In the genomic region with DNA sequence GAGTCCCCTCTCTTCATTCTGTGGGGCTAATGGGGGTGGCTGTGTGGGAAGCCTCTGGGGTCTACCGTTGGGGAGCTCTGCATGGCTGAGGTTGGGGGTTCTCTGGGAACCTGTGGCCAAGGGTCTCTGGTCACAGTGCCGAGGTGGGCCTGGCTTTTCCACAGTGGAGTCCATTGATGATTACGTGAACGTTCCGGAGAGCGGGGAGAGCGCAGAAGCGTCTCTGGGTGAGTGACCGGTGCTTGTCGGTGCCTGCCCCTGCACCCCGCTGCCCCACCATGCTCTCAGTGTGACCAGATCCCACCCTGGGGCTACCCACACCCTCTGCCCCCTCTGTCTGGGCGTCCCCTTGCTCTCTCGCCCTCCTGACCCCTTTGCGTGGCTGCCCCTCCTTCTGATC, we compare ENCODE assay signal across 24 cellular contexts. TPM values are rescaled to one million over a fixed set of nuclear protein-coding genes. Genes with fewer than 3 reads are reported as not detected.
DNase-seq lines count a peak whose midpoint lies in the region; ATAC-seq and TF ChIP-seq lines count a peak whose summit lies in the region.
"Had no signal": no experiment of that assay in that cellular context is flagged by ENCODE, and none has a peak within 500 bp of the region (broad histone marks: within the 10 kb centered on the region; RNA-seq: fewer than 3 reads in every experiment).

No MANE protein-coding gene starts in this region.

- no peak overlapping the region for H3K4me3 ChIP-seq in RWPE2 (ENCODE audit: severe bottlenecking)
- H3K4me3 ChIP-seq: ascending aorta, GM23338 had no signal

- peaks cover 51% of the 10 kb centered on the region for H3K4me1 Mint-ChIP-seq in activated naive CD4-positive, alpha-beta T cell treated with anti-CD3 and anti-CD28 coated beads, Interleukin-2, amount 50 U/mL, for 24 hours
- H3K4me1 Mint-ChIP-seq in activated naive CD8-positive, alpha-beta T cell (ENCODE audit: low read depth), result peaks cover 61% of the 10 kb centered on the region
- peaks cover 44% of the 10 kb centered on the region for H3K4me1 Mint-ChIP-seq in stimulated activated effector memory CD8-positive, alpha-beta T cell treated with anti-CD3 and anti-CD28 coated beads, Interleukin-12 subunit alpha, Interleukin-12 subunit beta, amount 100 ng/mL, for 72 hours
- H3K4me1 Mint-ChIP-seq: GM23338, mesothelial cell of epicardium, WTC11 had no signal

- H3K4me1 ChIP-seq in RWPE2 (ENCODE audit: insufficient read depth, poor library complexity, severe bottlenecking), result no peaks in the 10 kb centered on the region
- H3K4me1 ChIP-seq: ascending aorta had no signal

- TF ChIP-seq CTCF in RWPE2 (IDR thresholded peaks at IDR 0.05; ENCODE audit: poor library complexity, severe bottlenecking) (no peak), GM20000 (IDR thresholded peaks at IDR 0.05; ENCODE audit: extremely low read depth, missing control alignments) (no peak)

- DNase-seq in activated naive CD4-positive, alpha-beta T cell treated with Interleukin-2 at 50 U/mL for 16 hours, result no peak
- peak; percentile 68 for DNase-seq in RWPE2 (ENCODE audit: low spot score)
- DNase-seq in stimulated activated effector memory CD8-positive, alpha-beta T cell treated with anti-CD3 and anti-CD28 coated beads, Interleukin-12 subunit alpha, Interleukin-12 subunit beta, amount 100 ng/mL, for 72 hours (ENCODE audit: low spot score in 2 of 2), result no peak
- DNase-seq in GM20000 (ENCODE audit: low spot score), result no peak
- no peak for DNase-seq in mucosa of gallbladder (ENCODE audit: low spot score)
- DNase-seq in NCI-H748 treated with DMSO at 0.1 percent for 48 hours (lab: John Stamatoyannopoulos, UW), result no peak
- DNase-seq: activated gamma-delta T cell; DMS79 treated with DMSO at 0.1 percent for 48 hours; HFFc6; left ventricle myocardium superior; NCI-H2081 treated with DMSO at 0.1 percent for 48 hours; NCI-H82; SK-N-SH; stimulated activated CD4-positive, alpha-beta T cell treated with anti-CD3 and anti-CD28 coated beads, Interleukin-15, amount 100 ng/mL, for 24 hours had no signal

- no peak overlapping the region for H3K27ac ChIP-seq in RWPE2 (ENCODE audit: poor library complexity, severe bottlenecking)
- H3K27ac ChIP-seq: ascending aorta had no signal

- peak overlapping the region; percentile 74 for H3K4me3 Mint-ChIP-seq in activated naive CD4-positive, alpha-beta T cell treated with anti-CD3 and anti-CD28 coated beads, Interleukin-2, amount 50 U/mL, for 24 hours
- H3K4me3 Mint-ChIP-seq in activated naive CD8-positive, alpha-beta T cell, result peak overlapping the region; percentile 89
- peak overlapping the region; percentile 98 for H3K4me3 Mint-ChIP-seq in stimulated activated effector memory CD8-positive, alpha-beta T cell treated with anti-CD3 and anti-CD28 coated beads, Interleukin-12 subunit alpha, Interleukin-12 subunit beta, amount 100 ng/mL, for 72 hours
- H3K4me3 Mint-ChIP-seq: dendritic cell treated with granulocyte-macrophage colony-stimulating factor and Interleukin-4, amounts not matched to agents 40 ng/mL and 50 ng/mL, for 4 days; GM23338; HFFc6; mesothelial cell of epicardium; type B pancreatic cell; WTC11 had no signal

- no peaks in the 10 kb centered on the region for H3K27me3 Mint-ChIP-seq in activated naive CD4-positive, alpha-beta T cell treated with anti-CD3 and anti-CD28 coated beads, Interleukin-2, amount 50 U/mL, for 24 hours
- no peaks in the 10 kb centered on the region for H3K27me3 Mint-ChIP-seq in activated naive CD8-positive, alpha-beta T cell
- H3K27me3 Mint-ChIP-seq: type B pancreatic cell had no signal

- peak overlapping the region; percentile 95 for H3K27ac Mint-ChIP-seq in activated naive CD4-positive, alpha-beta T cell treated with anti-CD3 and anti-CD28 coated beads, Interleukin-2, amount 50 U/mL, for 24 hours
- H3K27ac Mint-ChIP-seq in activated naive CD8-positive, alpha-beta T cell, result peak overlapping the region; percentile 98
- peak overlapping the region; percentile 89 for H3K27ac Mint-ChIP-seq in stimulated activated effector memory CD8-positive, alpha-beta T cell treated with anti-CD3 and anti-CD28 coated beads, Interleukin-12 subunit alpha, Interleukin-12 subunit beta, amount 100 ng/mL, for 72 hours
- H3K27ac Mint-ChIP-seq: dendritic cell treated with granulocyte-macrophage colony-stimulating factor and Interleukin-4, amounts not matched to agents 40 ng/mL and 50 ng/mL, for 4 days; GM23338; HFFc6; mesothelial cell of epicardium; type B pancreatic cell; WTC11 had no signal

- peaks cover 5% of the 10 kb centered on the region; the same call in 1 of the 2 replicates for H3K36me3 ChIP-seq in RWPE2 (ENCODE audit: low read depth)

- ATAC-seq in RWPE2 (ENCODE audit: low read depth), result no peak
- ATAC-seq in stimulated activated effector memory CD8-positive, alpha-beta T cell treated with anti-CD3 and anti-CD28 coated beads, Interleukin-12 subunit alpha, Interleukin-12 subunit beta, amount 100 ng/mL, for 72 hours, result no peak
- ATAC-seq: GM23338, left ventricle myocardium superior, WTC11 had no signal

- H3K36me3 Mint-ChIP-seq in activated naive CD4-positive, alpha-beta T cell treated with anti-CD3 and anti-CD28 coated beads, Interleukin-2, amount 50 U/mL, for 24 hours, result peaks cover 32% of the 10 kb centered on the region
- peaks cover 19% of the 10 kb centered on the region for H3K36me3 Mint-ChIP-seq in activated naive CD8-positive, alpha-beta T cell
- H3K36me3 Mint-ChIP-seq in stimulated activated effector memory CD8-positive, alpha-beta T cell treated with anti-CD3 and anti-CD28 coated beads, Interleukin-12 subunit alpha, Interleukin-12 subunit beta, amount 100 ng/mL, for 72 hours, result peaks cover 71% of the 10 kb centered on the region

- peaks cover 8% of the 10 kb centered on the region for H3K9me3 Mint-ChIP-seq in activated naive CD4-positive, alpha-beta T cell treated with anti-CD3 and anti-CD28 coated beads, Interleukin-2, amount 50 U/mL, for 24 hours
- no peaks in the 10 kb centered on the region for H3K9me3 Mint-ChIP-seq in activated naive CD8-positive, alpha-beta T cell (ENCODE audit: low read depth)
- H3K9me3 Mint-ChIP-seq in stimulated activated effector memory CD8-positive, alpha-beta T cell treated with anti-CD3 and anti-CD28 coated beads, Interleukin-12 subunit alpha, Interleukin-12 subunit beta, amount 100 ng/mL, for 72 hours, result peaks cover 7% of the 10 kb centered on the region
- H3K9me3 Mint-ChIP-seq: GM23338 had no signal

- no peaks in the 10 kb centered on the region for H3K27me3 ChIP-seq in RWPE2 (ENCODE audit: insufficient read depth, poor library complexity, severe bottlenecking)
- H3K27me3 ChIP-seq: ascending aorta had no signal

- no peaks in the 10 kb centered on the region for H3K9me3 ChIP-seq in RWPE2 (ENCODE audit: severe bottlenecking)
- H3K9me3 ChIP-seq: ascending aorta, SK-N-SH had no signal

RNA-seq across cellular contexts. Expression of a gene that starts 4.5 kb away (rescaled TPM):
- 14.3 TPM for total RNA-seq in mucosa of gallbladder

RNA-seq across cellular contexts. Expression of a gene that starts 14.8 kb away (rescaled TPM):
- 39.8 TPM for total RNA-seq in mucosa of gallbladder

RNA-seq across cellular contexts. Expression of a gene that starts 38.6 kb away (rescaled TPM):
- 39.2 TPM for total RNA-seq in mucosa of gallbladder

RNA-seq across cellular contexts. Expression of a gene that starts 57.6 kb away (rescaled TPM):
- total RNA-seq in mucosa of gallbladder, result 1.4 TPM
- total RNA-seq: ascending aorta, cardiac septum, HFFc6, left ventricle myocardium superior, MCF 10A, mesothelial cell of epicardium had no signal
